8 cellular contexts compared by ENCODE assay signal in the genomic region with DNA sequence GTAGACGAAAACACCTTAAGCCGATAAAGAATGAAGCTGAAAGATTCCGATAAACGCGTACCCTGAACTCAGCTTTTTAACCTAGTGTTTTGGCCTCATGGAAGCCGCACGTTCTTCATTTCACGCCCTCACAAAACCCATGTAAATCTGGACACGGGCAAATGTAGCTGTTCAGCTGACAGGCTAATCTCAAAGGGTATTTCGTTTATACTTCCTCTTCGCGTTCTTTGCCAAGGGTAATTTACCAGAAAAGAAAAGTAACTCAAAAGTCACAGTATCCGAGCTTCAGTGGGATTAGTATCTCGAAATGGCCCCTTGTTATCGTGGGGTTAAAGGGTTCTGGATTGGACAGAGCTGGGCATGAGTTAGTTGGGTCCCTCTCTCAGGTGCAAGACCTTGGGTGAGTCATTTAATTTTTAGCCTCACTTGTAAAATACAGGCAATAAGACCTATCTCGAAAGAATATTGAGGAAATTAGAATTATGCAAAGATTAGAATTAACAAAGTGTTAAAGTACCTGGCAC. TPM values are rescaled to one million over a fixed set of nuclear protein-coding genes. Genes with fewer than 3 reads are reported as not detected.
A peak's percentile ranks its signal among the peaks of the same experiment; 100 is the strongest.
DNase-seq lines count a peak whose midpoint lies in the region; ATAC-seq and TF ChIP-seq lines count a peak whose summit lies in the region.

No MANE protein-coding gene starts in this region.

- TF ChIP-seq CTCF in choroid plexus epithelial cell (conservative IDR thresholded peaks at IDR 0.05; ENCODE audit: low read depth, low read length) (no peak), natural killer cell (IDR thresholded peaks at IDR 0.05) (no peak)

- peak overlapping the region; percentile 92 for H3K4me3 ChIP-seq in choroid plexus epithelial cell (ENCODE audit: low read depth, low read length)

- ATAC-seq in natural killer cell = peak in 1 of 3 donors; percentile 1
- ATAC-seq in HG02885 (IDR thresholded peaks at IDR 0.05; ENCODE audit: poor library complexity, unreplicated experiment) = no peak
- no peak for ATAC-seq in HG03039 (IDR thresholded peaks at IDR 0.05; ENCODE audit: unreplicated experiment)

- H3K4me3 Mint-ChIP-seq in activated T-cell treated with anti-CD3 and anti-CD28 coated beads, Interleukin-2, amount 50 U/mL, for 24 hours = peak overlapping the region; percentile 99
- H3K4me3 Mint-ChIP-seq in IgD-negative memory B cell (peak overlapping the region; percentile 96 to 100 (median 99)), natural killer cell (peak overlapping the region; percentile 100)

- H3K27me3 Mint-ChIP-seq in activated T-cell treated with anti-CD3 and anti-CD28 coated beads, Interleukin-2, amount 50 U/mL, for 24 hours = no peaks in the 10 kb centered on the region
- H3K27me3 Mint-ChIP-seq in IgD-negative memory B cell = peaks cover 5% of the 10 kb centered on the region
- peaks cover 0 to 4% of the 10 kb centered on the region in 2 donors for H3K27me3 Mint-ChIP-seq in natural killer cell (ENCODE audit: low read depth in 2 of 2)

- no peak for DNase-seq in activated T-cell treated with anti-CD3 and anti-CD28 coated beads, Interleukin-2, amount 50 U/mL, for 24 hours
- DNase-seq in activated T-cell treated with anti-CD3 and anti-CD28 coated beads for 4 hours = no peak
- DNase-seq in choroid plexus epithelial cell (ENCODE audit: low read depth) = no peak
- no peak for DNase-seq in natural killer cell
- no peak for DNase-seq in H4 (ENCODE audit: low spot score)

- H3K9me3 Mint-ChIP-seq in activated T-cell treated with anti-CD3 and anti-CD28 coated beads, Interleukin-2, amount 50 U/mL, for 24 hours = no peaks in the 10 kb centered on the region
- H3K9me3 Mint-ChIP-seq in IgD-negative memory B cell (peaks cover 0 to 2% (median 0%) of the 10 kb centered on the region in 3 donors), natural killer cell (no peaks in the 10 kb centered on the region)

- intact Hi-C loops in natural killer cell (cut with micrococcal nuclease) = no loop called here

- H3K4me1 Mint-ChIP-seq in activated T-cell treated with anti-CD3 and anti-CD28 coated beads, Interleukin-2, amount 50 U/mL, for 24 hours (ENCODE audit: low read depth) = peaks cover 33% of the 10 kb centered on the region
- H3K4me1 Mint-ChIP-seq in IgD-negative memory B cell (peaks cover 39 to 44% (median 43%) of the 10 kb centered on the region in 3 donors), natural killer cell (peaks cover 48 to 51% of the 10 kb centered on the region in 2 donors)

- peak overlapping the region; percentile 99 for H3K27ac Mint-ChIP-seq in activated T-cell treated with anti-CD3 and anti-CD28 coated beads, Interleukin-2, amount 50 U/mL, for 24 hours
- H3K27ac Mint-ChIP-seq in IgD-negative memory B cell = peak overlapping the region; percentile 99 to 100 (median 100)
- peak overlapping the region; percentile 97 to 100 for H3K27ac Mint-ChIP-seq in natural killer cell

- H3K36me3 Mint-ChIP-seq in activated T-cell treated with anti-CD3 and anti-CD28 coated beads, Interleukin-2, amount 50 U/mL, for 24 hours (ENCODE audit: low read depth) = peaks cover 41% of the 10 kb centered on the region
- H3K36me3 Mint-ChIP-seq in IgD-negative memory B cell (no peaks in the 10 kb centered on the region), natural killer cell (no peaks in the 10 kb centered on the region)

RNA-seq across cellular contexts. Expression of gene CALM2, which starts 0.8 kb away (rescaled TPM):
- polyA plus RNA-seq in IgD-negative memory B cell = 939 TPM
- total RNA-seq in natural killer cell = 100 to 1,000 TPM; 191 to 216 (median 192) TPM
- total RNA-seq in H4 (2014; rRNA removed; shearing (Covaris generic)) = 1,142 and 1,215 TPM in 2 replicates

RNA-seq across cellular contexts. Expression of gene STPG4, which starts 22.0 kb away (rescaled TPM):
- polyA plus RNA-seq in IgD-negative memory B cell = not detected
- under 1 TPM in 2 of 3 donors, not detected in 1; 0.21 to 0.65 TPM for total RNA-seq in natural killer cell
- total RNA-seq in H4 (2014; rRNA removed; shearing (Covaris generic)) = not detected in 2 replicates
